ENCODE assay signal across 8 cellular contexts in the genomic region with DNA sequence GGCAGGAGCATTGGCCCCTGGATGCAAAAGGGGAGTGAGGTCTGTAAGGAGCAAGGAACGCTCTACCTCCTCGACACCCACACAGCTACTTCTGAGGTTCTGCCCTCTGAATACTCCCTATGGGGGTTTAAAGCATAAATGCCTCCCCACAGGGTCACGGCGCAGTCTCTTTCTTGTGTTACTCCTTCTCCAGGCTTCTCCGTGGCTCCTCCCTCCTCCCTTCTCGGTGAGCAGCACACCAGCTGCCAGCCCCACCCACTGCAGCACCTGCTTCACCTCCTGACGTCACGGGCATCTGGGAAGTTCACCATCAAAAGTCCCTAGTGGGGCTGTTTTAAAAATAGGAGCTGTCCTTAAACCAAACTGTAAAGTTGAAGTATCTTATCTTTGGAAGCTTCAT.
DNase-seq lines count a peak whose midpoint lies in the region; ATAC-seq and TF ChIP-seq lines count a peak whose summit lies in the region.

No MANE protein-coding gene starts in this region.

- intact Hi-C loops in PC-9 (cut with micrococcal nuclease; ENCODE audit: unreplicated experiment) = no loop called here
- intact Hi-C loops in spleen (cut with DNase I; ENCODE audit: low total_unique reads) = no loop called here

- POLR2A ChIA-PET in PC-9 (lab: Charles Lee; ENCODE audit: unreplicated experiment) = interaction anchor here (0.7 to 0.8 kb wide), 2 partner anchors 92 to 1269 kb away, joined by 4 to 9 read pairs; no protein-coding TSS in a partner anchor

- 22% methylated on average over 8 of the region's 8 CpGs for WGBS in hepatocyte (ENCODE audit: low lambda C conversion rate, missing lambda C conversion rate)
- WGBS in thymus = 41% methylated on average over 8 of the region's 8 CpGs
- 41 to 65% (median 60%) methylated on average over 8 of the region's 8 CpGs for WGBS in spleen, 5 donors

- H4K20me1 ChIP-seq in PC-9 (ENCODE audit: insufficient read depth) (no peaks in the 10 kb centered on the region), hepatocyte (ENCODE audit: insufficient read depth, poor library complexity, severe bottlenecking) (no peaks in the 10 kb centered on the region)

- H3F3A ChIP-seq in PC-9 (ENCODE audit: insufficient read depth, low read depth) = no peaks in the 10 kb centered on the region; the same call in 1 of the 2 replicates

- no peak for ATAC-seq in GM21737 (IDR thresholded peaks at IDR 0.05; ENCODE audit: unreplicated experiment)

- TF ChIP-seq POLR2A in spleen (IDR thresholded peaks at IDR 0.05) = no peak

- H3K27me3 ChIP-seq in PC-9 (ENCODE audit: insufficient read depth, low read depth) (no peaks in the 10 kb centered on the region), hepatocyte (no peaks in the 10 kb centered on the region), thymus (ENCODE audit: control insufficient read depth, insufficient read depth) (no peaks in the 10 kb centered on the region), spleen (replicated peaks in 1 of 7) (peaks cover 0 to 4% (median 0%) of the 10 kb centered on the region in 7 donors)

- no TSS peak for BruUV-seq in PC-9 (replicated peaks; lab: Mats Ljungman, UMichigan)

- DNase-seq in SIG-M5 treated with dmso at 0.1 percent for 504 hours (lab: John Stamatoyannopoulos, UW; ENCODE audit: unreplicated experiment) = peak; percentile 10
- DNase-seq in SIG-M5 (lab: John Stamatoyannopoulos, UW) = no peak
- peak; percentile 28 to 58 for DNase-seq in PC-9
- DNase-seq in hepatocyte (ENCODE audit: low spot score) = peak; percentile 81
- DNase-seq in spleen = no peak
- DNase-seq in GF-D8 (lab: John Stamatoyannopoulos, UW) = no peak

- H3K79me2 ChIP-seq in PC-9 (ENCODE audit: low read depth) (no peaks in the 10 kb centered on the region), hepatocyte (no peaks in the 10 kb centered on the region)

- H3K4me2 ChIP-seq in PC-9 (no peak overlapping the region), hepatocyte (no peak overlapping the region)

- H3K36me3 ChIP-seq in PC-9 (ENCODE audit: low read depth) (no peaks in the 10 kb centered on the region), hepatocyte (replicated peaks; ENCODE audit: insufficient read depth, low read depth) (no peaks in the 10 kb centered on the region), thymus (ENCODE audit: control insufficient read depth, insufficient read depth) (no peaks in the 10 kb centered on the region), spleen (no peaks in the 10 kb centered on the region)

- H3K27ac ChIP-seq in PC-9 = no peak overlapping the region
- H3K27ac ChIP-seq in hepatocyte = no peak overlapping the region
- peak overlapping the region; percentile 2 for H3K27ac ChIP-seq in thymus (ENCODE audit: low read depth)
- H3K27ac ChIP-seq in spleen = no peak overlapping the region

- H2AFZ ChIP-seq in PC-9 (no peak overlapping the region), hepatocyte (no peak overlapping the region)

- H3K9me3 ChIP-seq in PC-9 (ENCODE audit: insufficient read depth, low read depth) = no peaks in the 10 kb centered on the region
- no peaks in the 10 kb centered on the region for H3K9me3 ChIP-seq in hepatocyte (ENCODE audit: low read depth)
- no peaks in the 10 kb centered on the region for H3K9me3 ChIP-seq in thymus (ENCODE audit: control insufficient read depth)
- no peaks in the 10 kb centered on the region for H3K9me3 ChIP-seq in spleen

- CTCF ChIA-PET in PC-9 (lab: Charles Lee) = interaction anchor here (0.6 to 1.0 kb wide), 2 partner anchors 11 to 13 kb away, joined by 3 to 6 read pairs; no protein-coding TSS in a partner anchor

- H3K4me3 ChIP-seq in PC-9 = no peak overlapping the region
- no peak overlapping the region for H3K4me3 ChIP-seq in hepatocyte
- H3K4me3 ChIP-seq in thymus (ENCODE audit: low read length) = no peak overlapping the region
- H3K4me3 ChIP-seq in spleen = no peak overlapping the region

- no peaks in the 10 kb centered on the region for H3K9me2 ChIP-seq in PC-9 (ENCODE audit: insufficient read depth)
- no peaks in the 10 kb centered on the region for H3K9me2 ChIP-seq in hepatocyte (replicated peaks; ENCODE audit: insufficient read depth)

- TF ChIP-seq CTCF in PC-9 (conservative IDR thresholded peaks at IDR 0.05) (no peak), hepatocyte (IDR thresholded peaks at IDR 0.05; ENCODE audit: poor library complexity) (no peak), spleen (IDR thresholded peaks at IDR 0.05 in 8 of 11, conservative IDR thresholded peaks at IDR 0.05 in 3 of 11) (no peak)

- peaks cover 13% of the 10 kb centered on the region for H3K4me1 ChIP-seq in PC-9 (replicated peaks; ENCODE audit: insufficient read depth)
- no peaks in the 10 kb centered on the region for H3K4me1 ChIP-seq in hepatocyte (ENCODE audit: insufficient read depth)
- peaks cover 3% of the 10 kb centered on the region for H3K4me1 ChIP-seq in thymus (ENCODE audit: control insufficient read depth, insufficient read depth, low read length)
- peaks cover 0 to 6% (median 0%) of the 10 kb centered on the region in 6 donors for H3K4me1 ChIP-seq in spleen

Comparison
In these comparisons a context has a peak if more than half of its experiments do, and no peak if none do; other contexts are left out.
1. DNase-seq: peak in SIG-M5 treated with dmso at 0.1 percent for 504 hours (single experiment), PC-9 (2 of 2) and hepatocyte (single experiment); none in SIG-M5 (single experiment), spleen (single experiment) and GF-D8 (single experiment).